ENCODE assay signal across 19 cellular contexts in genomic region chr4:185167205-185167604, GRCh38.
"Had no signal": no experiment of that assay in that cellular context is flagged by ENCODE, and none has a peak within 500 bp of the region (broad histone marks: within the 10 kb centered on the region; RNA-seq: fewer than 3 reads in every experiment).

No MANE protein-coding gene starts in this region.

- DNase-seq: activated CD4-positive, alpha-beta T cell treated with anti-CD3 and anti-CD28 coated beads, Interleukin-2, amount 10 ng/mL, durations not matched to agents 7 days and 5 days; activated CD8-positive, alpha-beta T cell treated with anti-CD3 and anti-CD28 coated beads, Interleukin-2, amount 10 ng/mL, durations not matched to agents 7 days and 5 days; activated naive CD4-positive, alpha-beta T cell treated with anti-CD3 and anti-CD28 coated beads for 36 hours; activated T-cell treated with anti-CD3 and anti-CD28 coated beads, Interleukin-2, amount 50 U/mL, for 24 hours; aorta; effector CD8-positive, alpha-beta T cell; foreskin keratinocyte; islet precursor cell; lower lobe of right lung; nephron progenitor cell; nucleus accumbens; sigmoid colon; spleen; stimulated activated naive CD4-positive, alpha-beta T cell; T-helper 1 cell; T-helper 9 cell; thyroid gland had no signal

- H3K27me3 Mint-ChIP-seq: dendritic cell treated with granulocyte-macrophage colony-stimulating factor and Interleukin-4, amounts not matched to agents 40 ng/mL and 50 ng/mL, for 4 days had no signal

- ATAC-seq: activated CD8-positive, alpha-beta T cell treated with anti-CD3 and anti-CD28 coated beads, Interleukin-2, amount 10 ng/mL, durations not matched to agents 7 days and 5 days; foreskin keratinocyte; lower lobe of right lung had no signal

- H3K4me3 Mint-ChIP-seq: activated CD4-positive, alpha-beta T cell treated with anti-CD3 and anti-CD28 coated beads, Interleukin-2, amount 10 ng/mL, durations not matched to agents 7 days and 5 days; activated CD8-positive, alpha-beta T cell treated with anti-CD3 and anti-CD28 coated beads, Interleukin-2, amount 10 ng/mL, durations not matched to agents 7 days and 5 days; activated naive CD4-positive, alpha-beta T cell treated with anti-CD3 and anti-CD28 coated beads for 36 hours; activated T-cell treated with anti-CD3 and anti-CD28 coated beads, Interleukin-2, amount 50 U/mL, for 24 hours; dendritic cell treated with granulocyte-macrophage colony-stimulating factor and Interleukin-4, amounts not matched to agents 40 ng/mL and 50 ng/mL, for 4 days; mesothelial cell of epicardium; nephron progenitor cell had no signal

- H3K27ac Mint-ChIP-seq: activated CD4-positive, alpha-beta T cell treated with anti-CD3 and anti-CD28 coated beads, Interleukin-2, amount 10 ng/mL, durations not matched to agents 7 days and 5 days; activated CD8-positive, alpha-beta T cell treated with anti-CD3 and anti-CD28 coated beads, Interleukin-2, amount 10 ng/mL, durations not matched to agents 7 days and 5 days; activated naive CD4-positive, alpha-beta T cell treated with anti-CD3 and anti-CD28 coated beads for 36 hours; activated T-cell treated with anti-CD3 and anti-CD28 coated beads, Interleukin-2, amount 50 U/mL, for 24 hours; dendritic cell treated with granulocyte-macrophage colony-stimulating factor and Interleukin-4, amounts not matched to agents 40 ng/mL and 50 ng/mL, for 4 days; mesothelial cell of epicardium; nephron progenitor cell had no signal

- H3K9me3 Mint-ChIP-seq: activated naive CD4-positive, alpha-beta T cell treated with anti-CD3 and anti-CD28 coated beads for 36 hours; activated T-cell treated with anti-CD3 and anti-CD28 coated beads, Interleukin-2, amount 50 U/mL, for 24 hours; dendritic cell treated with granulocyte-macrophage colony-stimulating factor and Interleukin-4, amounts not matched to agents 40 ng/mL and 50 ng/mL, for 4 days had no signal
